19 cellular contexts compared by ENCODE assay signal in genomic region chr5:112203229-112203628, GRCh38.
DNase-seq lines count a peak whose midpoint lies in the region; ATAC-seq and TF ChIP-seq lines count a peak whose summit lies in the region.
"Had no signal": no experiment of that assay in that cellular context is flagged by ENCODE, and none has a peak within 500 bp of the region (broad histone marks: within the 10 kb centered on the region; RNA-seq: fewer than 3 reads in every experiment).

No MANE protein-coding gene starts in this region.

- 78 to 96% methylated on average over 4 of the region's 4 CpGs for WGBS in body of pancreas, 2 donors

- H3K36me3 ChIP-seq in MG63: no peaks in the 10 kb centered on the region
- no peaks in the 10 kb centered on the region for H3K36me3 ChIP-seq in body of pancreas (replicated peaks in 1 of 2; ENCODE audit: insufficient read depth in 1 of 2, low read depth in 2 of 2)
- H3K36me3 ChIP-seq: transverse colon had no signal

- no peak for TF ChIP-seq POLR2A in body of pancreas (IDR thresholded peaks at IDR 0.05)

- no peak for TF ChIP-seq CTCF in body of pancreas (IDR thresholded peaks at IDR 0.05)

- no peaks in the 10 kb centered on the region for H3K4me1 ChIP-seq in body of pancreas
- H3K4me1 ChIP-seq: transverse colon had no signal

- no peak overlapping the region for H3K27ac ChIP-seq in body of pancreas
- H3K27ac ChIP-seq: transverse colon had no signal

- H3K27me3 ChIP-seq in MG63: peaks cover 8% of the 10 kb centered on the region; the same call in 1 of the 2 replicates
- H3K27me3 ChIP-seq in body of pancreas: no peaks in the 10 kb centered on the region
- H3K27me3 ChIP-seq: transverse colon had no signal

- ATAC-seq in GM18520 (IDR thresholded peaks at IDR 0.05; ENCODE audit: unreplicated experiment): peak; percentile 56
- ATAC-seq in GM21825 (IDR thresholded peaks at IDR 0.05; ENCODE audit: unreplicated experiment): peak; percentile 61
- ATAC-seq in esophagus mucosa: peak; percentile 76
- no peak for ATAC-seq in HG02588 (IDR thresholded peaks at IDR 0.05; ENCODE audit: unreplicated experiment)
- no peak for ATAC-seq in body of pancreas

- H3K4me3 ChIP-seq in MG63 (no peak overlapping the region), body of pancreas (no peak overlapping the region)
- H3K4me3 ChIP-seq: transverse colon had no signal

- H3K9me3 ChIP-seq in MG63 (no peaks in the 10 kb centered on the region), body of pancreas (no peaks in the 10 kb centered on the region)
- H3K9me3 ChIP-seq: transverse colon had no signal

- intact Hi-C loops in body of pancreas (cut with DNase I): no loop called here

- DNase-seq in MG63 (peak; percentile 10), germinal center (ENCODE audit: low spot score) (no peak), body of pancreas (no peak), RPMI8226 (no peak)
- DNase-seq: activated CD4-positive, alpha-beta T cell treated with anti-CD3 and anti-CD28 coated beads for 4 hours; activated effector memory CD4-positive, alpha-beta T cell treated with anti-CD3 and anti-CD28 coated beads, Interleukin-2, amount 50 U/mL, for 16 hours; CD8-positive, alpha-beta memory T cell; DMS79; KBM-7; NCI-H2029 treated with DMSO at 0.1 percent for 48 hours; NCI-H446 treated with DMSO at 0.1 percent for 48 hours; nephron progenitor cell; Right ventricle myocardium superior; SW 1271; transverse colon had no signal

Comparison
In these comparisons a context has a peak if more than half of its experiments do, and no peak if none do; other contexts are left out.
1. ATAC-seq: peak in GM18520 (single experiment), GM21825 (single experiment) and esophagus mucosa (single experiment); none in HG02588 (single experiment) and body of pancreas (single experiment).